ENCODE assay signal across 26 cellular contexts in the genomic region with DNA sequence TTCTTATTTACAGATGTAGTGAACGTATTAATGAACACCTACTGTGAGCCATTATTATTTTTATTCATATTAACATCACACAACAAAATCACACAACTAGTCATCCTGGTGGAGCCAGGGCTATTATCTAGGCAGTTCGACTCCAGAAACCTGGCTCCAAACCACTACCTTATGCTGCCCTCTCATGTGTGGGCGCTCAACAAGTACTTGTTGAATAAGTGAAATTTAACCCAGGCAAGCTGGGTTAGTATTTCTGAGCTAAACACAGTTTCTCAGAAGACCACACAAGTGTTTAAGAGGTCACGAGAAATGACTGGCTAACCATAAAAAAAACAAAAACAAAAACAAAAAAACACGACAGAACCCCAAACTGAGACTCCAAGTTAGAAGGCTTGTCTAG. TPM values are rescaled to one million over a fixed set of nuclear protein-coding genes. Genes with fewer than 3 reads are reported as not detected.
DNase-seq lines count a peak whose midpoint lies in the region; ATAC-seq, FAIRE-seq and TF ChIP-seq lines count a peak whose summit lies in the region.
"Had no signal": no experiment of that assay in that cellular context is flagged by ENCODE, and none has a peak within 500 bp of the region (broad histone marks: within the 10 kb centered on the region; RNA-seq: fewer than 3 reads in every experiment).

No MANE protein-coding gene starts in this region.

- peaks cover 15% of the 10 kb centered on the region for H3K4me1 Mint-ChIP-seq in nephron progenitor cell
- H3K4me1 Mint-ChIP-seq: CD14-positive monocyte; CD8-positive, alpha-beta memory T cell; GM23338; H9 had no signal

- H3K27ac ChIP-seq in HEK293 (ENCODE audit: extremely low read depth, low read depth, low read length) (no peak overlapping the region), smooth muscle cell (ENCODE audit: low read depth) (no peak overlapping the region)
- H3K27ac ChIP-seq: A549; BLaER1 treated with 17β-estradiol and CSF1 and Interleukin-3, amounts not matched to agents 10 nM and 100 nM had no signal

- no peaks in the 10 kb centered on the region for H3K36me3 ChIP-seq in HEK293 (ENCODE audit: control insufficient read depth in 2 of 2, insufficient read depth in 1 of 2, low read length in 2 of 2)
- H3K36me3 ChIP-seq in smooth muscle cell (ENCODE audit: low read depth) = no peaks in the 10 kb centered on the region
- H3K36me3 ChIP-seq: BE2C; BLaER1 treated with 17β-estradiol and CSF1 and Interleukin-3, amounts not matched to agents 10 nM and 100 nM had no signal

- no peak overlapping the region for H3K9ac ChIP-seq in smooth muscle cell (ENCODE audit: low read depth)
- H3K9ac ChIP-seq: BLaER1 treated with 17β-estradiol and CSF1 and Interleukin-3, amounts not matched to agents 10 nM and 100 nM had no signal

- H3K4me1 ChIP-seq in HEK293 (ENCODE audit: control insufficient read depth, insufficient read depth, low read length) (no peaks in the 10 kb centered on the region), smooth muscle cell (ENCODE audit: low read depth) (no peaks in the 10 kb centered on the region)
- H3K4me1 ChIP-seq: A549, BE2C had no signal

- no peaks in the 10 kb centered on the region for H3K9me3 ChIP-seq in HEK293 (ENCODE audit: control insufficient read depth, insufficient read depth, low read depth, low read length)
- H3K9me3 ChIP-seq in smooth muscle cell (replicated peaks; ENCODE audit: low read depth) = no peaks in the 10 kb centered on the region
- H3K9me3 ChIP-seq: A549, BE2C had no signal

- CTCF ChIA-PET in HEK293 (lab: Yijun Ruan, JAX) = interaction anchor here (0.5 to 1.2 kb wide), 2 partner anchors 43 to 586 kb away, joined by 3 read pairs; no protein-coding TSS in a partner anchor

- DNase-seq in left kidney (ENCODE audit: low read depth, low spot score) = peak; percentile 7
- no peak for DNase-seq in nephron progenitor cell
- no peak for DNase-seq in smooth muscle cell (lab: John Stamatoyannopoulos, UW; ENCODE audit: unreplicated experiment)
- no peak for DNase-seq in SK-N-DZ (ENCODE audit: low spot score)
- DNase-seq in HTR-8/SVneo (ENCODE audit: insufficient read length, low spot score) = no peak
- DNase-seq: 8988T; ACHN; AML-193; CD4-positive, alpha-beta T cell; CD8-positive, alpha-beta memory T cell; DMS 273 treated with DMSO at 0.1 percent for 48 hours; DMS79; EL; GDM1; H9; HFFc6 had no signal

- TF ChIP-seq CTCF in HEK293 (tag by site-specific recombination; IDR thresholded peaks at IDR 0.05) (no peak), nephron progenitor cell (IDR thresholded peaks at IDR 0.05) (no peak), smooth muscle cell (IDR thresholded peaks at IDR 0.05; ENCODE audit: borderline replicate concordance, insufficient read depth, poor library complexity, severe bottlenecking) (no peak)

- ATAC-seq in HG03565 (IDR thresholded peaks at IDR 0.05; ENCODE audit: unreplicated experiment) = no peak
- ATAC-seq: A549, GM12878, GM23338, HCT116 had no signal

- no peaks in the 10 kb centered on the region for H3K27me3 ChIP-seq in smooth muscle cell (ENCODE audit: low read depth)
- H3K27me3 ChIP-seq: BE2C; BLaER1 treated with 17β-estradiol and CSF1 and Interleukin-3, amounts not matched to agents 10 nM and 100 nM had no signal

- no peaks in the 10 kb centered on the region for H4K20me1 ChIP-seq in smooth muscle cell (ENCODE audit: low read depth)
- H4K20me1 ChIP-seq: BLaER1 treated with 17β-estradiol and CSF1 and Interleukin-3, amounts not matched to agents 10 nM and 100 nM had no signal

- POLR2A ChIA-PET in HEK293 (lab: Yijun Ruan, JAX) = no interaction called here

- H3K4me3 Mint-ChIP-seq in nephron progenitor cell = no peak overlapping the region
- H3K4me3 Mint-ChIP-seq: CD14-positive monocyte; CD4-positive, alpha-beta T cell; CD8-positive, alpha-beta memory T cell; GM23338; H9; HFFc6 had no signal

- peak overlapping the region; percentile 82 for H3K27ac Mint-ChIP-seq in nephron progenitor cell
- H3K27ac Mint-ChIP-seq: CD14-positive monocyte; CD4-positive, alpha-beta T cell; CD8-positive, alpha-beta memory T cell; GM23338; H9; HFFc6 had no signal

- H3K4me2 ChIP-seq in smooth muscle cell = peak overlapping the region; percentile 42
- H3K4me2 ChIP-seq: A549; BLaER1 treated with 17β-estradiol and CSF1 and Interleukin-3, amounts not matched to agents 10 nM and 100 nM; GM23338 had no signal

- H3K9me3 Mint-ChIP-seq in nephron progenitor cell = peaks cover 28% of the 10 kb centered on the region

- no peaks in the 10 kb centered on the region for H3F3A ChIP-seq in smooth muscle cell (ENCODE audit: low read depth)

- H2AFZ ChIP-seq in smooth muscle cell (ENCODE audit: low read depth) = peak overlapping the region; percentile 68
- H2AFZ ChIP-seq: GM23338 had no signal

- no peaks in the 10 kb centered on the region for H3K79me2 ChIP-seq in smooth muscle cell (ENCODE audit: low read depth)

- H3K4me3 ChIP-seq in HEK293 (ENCODE audit: low read depth, low read length) = no peak overlapping the region
- no peak overlapping the region for H3K4me3 ChIP-seq in smooth muscle cell
- H3K4me3 ChIP-seq: A549; BLaER1 treated with 17β-estradiol and CSF1 and Interleukin-3, amounts not matched to agents 10 nM and 100 nM; GM12878; GM23338 had no signal

- no peaks in the 10 kb centered on the region for H3K36me3 Mint-ChIP-seq in nephron progenitor cell (ENCODE audit: low read depth)
- H3K36me3 Mint-ChIP-seq: CD14-positive monocyte; CD8-positive, alpha-beta memory T cell had no signal

- peaks cover 7% of the 10 kb centered on the region for H3K27me3 Mint-ChIP-seq in nephron progenitor cell (ENCODE audit: low read depth, poor library complexity)

- FAIRE-seq in HTR-8/SVneo (lab: Jason Lieb, UNC) = no peak
- FAIRE-seq: A549, D721Med, GM12878 had no signal

- 66% methylated on average over 5 of the region's 5 CpGs for WGBS in smooth muscle cell (ENCODE audit: low lambda C conversion rate)

TF ChIP-seq in HEK293, 187 proteins besides CTCF, POLR2A, EP300 and RAD21:
- TF ChIP-seq ZNF626 (tag by site-specific recombination; IDR thresholded peaks at IDR 0.05) (no peak), ZNF10 (tag by site-specific recombination; IDR thresholded peaks at IDR 0.05) (no peak), SCRT2 (tag by site-specific recombination; IDR thresholded peaks at IDR 0.05) (peak; percentile 84), ZNF324 (tag by site-specific recombination; IDR thresholded peaks at IDR 0.05) (no peak), ZNF501 (tag by site-specific recombination; IDR thresholded peaks at IDR 0.05) (no peak), KLF9 (tag by site-specific recombination; IDR thresholded peaks at IDR 0.05; ENCODE audit: low read depth) (no peak), SCRT1 (tag by site-specific recombination; IDR thresholded peaks at IDR 0.05; ENCODE audit: borderline replicate concordance) (peak; percentile 53; the same call in 1 of the 2 replicates)
- TF ChIP-seq, protein P1, sequence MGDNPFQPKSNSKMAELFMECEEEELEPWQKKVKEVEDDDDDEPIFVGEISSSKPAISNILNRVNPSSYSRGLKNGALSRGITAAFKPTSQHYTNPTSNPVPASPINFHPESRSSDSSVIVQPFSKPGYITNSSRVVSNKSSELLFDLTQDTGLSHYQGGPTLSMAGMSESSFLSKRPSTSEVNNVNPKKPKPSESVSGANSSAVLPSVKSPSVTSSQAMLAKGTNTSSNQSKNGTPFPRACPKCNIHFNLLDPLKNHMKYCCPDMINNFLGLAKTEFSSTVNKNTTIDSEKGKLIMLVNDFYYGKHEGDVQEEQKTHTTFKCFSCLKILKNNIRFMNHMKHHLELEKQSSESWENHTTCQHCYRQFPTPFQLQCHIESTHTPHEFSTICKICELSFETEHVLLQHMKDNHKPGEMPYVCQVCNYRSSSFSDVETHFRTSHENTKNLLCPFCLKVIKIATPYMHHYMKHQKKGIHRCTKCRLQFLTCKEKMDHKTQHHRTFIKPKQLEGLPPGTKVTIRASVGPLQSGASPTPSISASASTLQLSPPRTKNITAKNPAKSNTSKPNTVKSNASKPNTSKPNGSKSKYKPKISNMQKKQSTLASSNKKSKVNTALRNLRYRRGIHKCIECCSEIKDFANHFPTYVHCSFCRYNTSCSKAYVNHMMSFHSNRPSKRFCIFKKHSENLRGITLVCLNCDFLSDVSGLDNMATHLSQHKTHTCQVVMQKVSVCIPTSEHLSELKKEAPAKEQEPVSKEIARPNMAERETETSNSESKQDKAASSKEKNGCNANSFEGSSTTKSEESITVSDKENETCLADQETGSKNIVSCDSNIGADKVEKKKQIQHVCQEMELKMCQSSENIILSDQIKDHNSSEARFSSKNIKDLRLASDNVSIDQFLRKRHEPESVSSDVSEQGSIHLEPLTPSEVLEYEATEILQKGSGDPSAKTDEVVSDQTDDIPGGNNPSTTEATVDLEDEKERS (tag by site-specific recombination; IDR thresholded peaks at IDR 0.05) = no peak
- TF ChIP-seq, protein P2, sequence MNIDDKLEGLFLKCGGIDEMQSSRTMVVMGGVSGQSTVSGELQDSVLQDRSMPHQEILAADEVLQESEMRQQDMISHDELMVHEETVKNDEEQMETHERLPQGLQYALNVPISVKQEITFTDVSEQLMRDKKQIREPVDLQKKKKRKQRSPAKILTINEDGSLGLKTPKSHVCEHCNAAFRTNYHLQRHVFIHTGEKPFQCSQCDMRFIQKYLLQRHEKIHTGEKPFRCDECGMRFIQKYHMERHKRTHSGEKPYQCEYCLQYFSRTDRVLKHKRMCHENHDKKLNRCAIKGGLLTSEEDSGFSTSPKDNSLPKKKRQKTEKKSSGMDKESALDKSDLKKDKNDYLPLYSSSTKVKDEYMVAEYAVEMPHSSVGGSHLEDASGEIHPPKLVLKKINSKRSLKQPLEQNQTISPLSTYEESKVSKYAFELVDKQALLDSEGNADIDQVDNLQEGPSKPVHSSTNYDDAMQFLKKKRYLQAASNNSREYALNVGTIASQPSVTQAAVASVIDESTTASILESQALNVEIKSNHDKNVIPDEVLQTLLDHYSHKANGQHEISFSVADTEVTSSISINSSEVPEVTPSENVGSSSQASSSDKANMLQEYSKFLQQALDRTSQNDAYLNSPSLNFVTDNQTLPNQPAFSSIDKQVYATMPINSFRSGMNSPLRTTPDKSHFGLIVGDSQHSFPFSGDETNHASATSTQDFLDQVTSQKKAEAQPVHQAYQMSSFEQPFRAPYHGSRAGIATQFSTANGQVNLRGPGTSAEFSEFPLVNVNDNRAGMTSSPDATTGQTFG (tag by site-specific recombination; IDR thresholded peaks at IDR 0.05; ENCODE audit: borderline replicate concordance) = no peak
TF ChIP-seq in HEK293: peak in this region for 2.

RNA-seq across cellular contexts. Expression of gene MZT1, which starts 33.6 kb away (rescaled TPM):
- total RNA-seq in smooth muscle cell = 16.8 and 22.5 TPM in 2 replicates
- polyA plus RNA-seq in smooth muscle cell = 10.3 and 11.9 TPM in 2 replicates
- 69.3 and 79.7 TPM in 2 replicates for polyA plus RNA-seq in SK-N-DZ (2014; cell fraction: cytosol; rRNA removed)
- polyA plus RNA-seq in SK-N-DZ (2014; cell fraction: nucleus; rRNA removed) = 24.0 and 39.0 TPM in 2 replicates

RNA-seq across cellular contexts. Expression of gene BORA, which starts 33.9 kb away (rescaled TPM):
- total RNA-seq in smooth muscle cell = 7.5 and 10.3 TPM in 2 replicates
- 4.2 and 7.5 TPM in 2 replicates for polyA plus RNA-seq in smooth muscle cell
- polyA plus RNA-seq in SK-N-DZ (2014; cell fraction: cytosol; rRNA removed) = 28.9 and 29.9 TPM in 2 replicates
- polyA plus RNA-seq in SK-N-DZ (2014; cell fraction: nucleus; rRNA removed) = 28.8 and 30.7 TPM in 2 replicates
